ENCODE assay signal across 8 cellular contexts in genomic region chr21:39381009-39381408, GRCh38. TPM values are rescaled to one million over a fixed set of nuclear protein-coding genes. Genes with fewer than 3 reads are reported as not detected.
DNase-seq lines count a peak whose midpoint lies in the region; ATAC-seq and TF ChIP-seq lines count a peak whose summit lies in the region.

No MANE protein-coding gene starts in this region.

- no peak for ATAC-seq in right cardiac atrium

- no peaks in the 10 kb centered on the region for H3K36me3 Mint-ChIP-seq in activated CD4-positive, alpha-beta T cell treated with anti-CD3 and anti-CD28 coated beads, Interleukin-2, amount 10 ng/mL, durations not matched to agents 7 days and 5 days (ENCODE audit: low read depth)

- no peak for TF ChIP-seq POLR2A in spleen (IDR thresholded peaks at IDR 0.05)

- H3K9me3 Mint-ChIP-seq in activated CD4-positive, alpha-beta T cell treated with anti-CD3 and anti-CD28 coated beads, Interleukin-2, amount 10 ng/mL, durations not matched to agents 7 days and 5 days: no peaks in the 10 kb centered on the region

- CTCF ChIA-PET in activated CD4-positive, alpha-beta T cell treated with anti-CD3 and anti-CD28 coated beads, Interleukin-2, amount 10 ng/mL, durations not matched to agents 7 days and 5 days (lab: Charles Lee): interaction anchor here (1.1 kb wide), 1 partner anchor 21 kb away, joined by 4 read pairs; no protein-coding TSS in a partner anchor

- H3K27ac ChIP-seq in right cardiac atrium (ENCODE audit: low read length) (peak overlapping the region; percentile 64), spleen (peak overlapping the region; percentile 71 to 92 (median 89))

- H3K27ac Mint-ChIP-seq in activated CD4-positive, alpha-beta T cell treated with anti-CD3 and anti-CD28 coated beads, Interleukin-2, amount 10 ng/mL, durations not matched to agents 7 days and 5 days: peak overlapping the region; percentile 89

- H3K9me3 ChIP-seq in right cardiac atrium (ENCODE audit: control insufficient read depth, low read length) (no peaks in the 10 kb centered on the region), spleen (no peaks in the 10 kb centered on the region)

- POLR2A ChIA-PET in activated CD4-positive, alpha-beta T cell treated with anti-CD3 and anti-CD28 coated beads, Interleukin-2, amount 10 ng/mL, durations not matched to agents 7 days and 5 days (lab: Charles Lee): interaction anchor here (1.2 kb wide), 1 partner anchor 32 kb away, joined by 5 read pairs; the partner anchor contains the start of gene HMGN1

- peaks cover 2% of the 10 kb centered on the region for H3K4me1 ChIP-seq in right cardiac atrium (ENCODE audit: control insufficient read depth, insufficient read depth, low read length)
- H3K4me1 ChIP-seq in spleen: peaks cover 8 to 44% (median 26%) of the 10 kb centered on the region in 6 donors

- WGBS in right cardiac atrium: 26% methylated on average over 12 of the region's 12 CpGs
- 38 to 46% (median 45%) methylated on average over 11 to 12 of the region's 12 CpGs for WGBS in spleen, 5 donors

- H3K36me3 ChIP-seq in spleen: peaks cover 0 to 7% (median 0%) of the 10 kb centered on the region in 6 donors

- H3K27me3 ChIP-seq in right cardiac atrium (ENCODE audit: control insufficient read depth, insufficient read depth) (no peaks in the 10 kb centered on the region), spleen (replicated peaks in 1 of 7) (no peaks in the 10 kb centered on the region)

- DNase-seq in activated CD4-positive, alpha-beta T cell treated with anti-CD3 and anti-CD28 coated beads, Interleukin-2, amount 10 ng/mL, durations not matched to agents 7 days and 5 days: no peak
- DNase-seq in activated CD4-positive, alpha-beta T cell treated with anti-CD3 and anti-CD28 coated beads, Interleukin-2, amount 50 U/mL, for 1 hour: no peak
- DNase-seq in right cardiac atrium (no peak), spleen (no peak), NOMO-1 treated with DMSO at 0.1 percent for 48 hours (lab: John Stamatoyannopoulos, UW; ENCODE audit: unreplicated experiment) (no peak), HuH-7.5 (ENCODE audit: low spot score) (no peak)
- no peak for DNase-seq in stimulated activated CD4-positive, alpha-beta T cell treated with anti-CD3 and anti-CD28 coated beads, Interleukin-1b, Interleukin-23, amount 100 ng/mL, for 48 hours

- H3K27me3 Mint-ChIP-seq in activated CD4-positive, alpha-beta T cell treated with anti-CD3 and anti-CD28 coated beads, Interleukin-2, amount 10 ng/mL, durations not matched to agents 7 days and 5 days: no peaks in the 10 kb centered on the region

- intact Hi-C loops in right cardiac atrium (cut with DNase I): loop anchor here in 3 of 4 donors (2.0 to 10.0 kb wide), 2 partner anchors 66 kb away; partner anchors contain the start of gene BRWD1 (in 2 of the 3)
- intact Hi-C loops in spleen (cut with DNase I; ENCODE audit: low total_unique reads): loop anchor here (10.0 kb wide), 1 partner anchor 66 kb away; the partner anchor contains the start of gene BRWD1

- TF ChIP-seq CTCF in WI38 (IDR thresholded peaks at IDR 0.05; ENCODE audit: low read depth, low read length) (no peak), spleen (IDR thresholded peaks at IDR 0.05 in 8 of 11, conservative IDR thresholded peaks at IDR 0.05 in 3 of 11) (no peak)

- H3K4me1 Mint-ChIP-seq in activated CD4-positive, alpha-beta T cell treated with anti-CD3 and anti-CD28 coated beads, Interleukin-2, amount 10 ng/mL, durations not matched to agents 7 days and 5 days: peaks cover 35% of the 10 kb centered on the region

- H3K4me3 Mint-ChIP-seq in activated CD4-positive, alpha-beta T cell treated with anti-CD3 and anti-CD28 coated beads, Interleukin-2, amount 10 ng/mL, durations not matched to agents 7 days and 5 days: peak overlapping the region; percentile 93

- H3K4me3 ChIP-seq in WI38 (ENCODE audit: low read depth, low read length) (peak overlapping the region; percentile 76), right cardiac atrium (ENCODE audit: low read length) (peak overlapping the region; percentile 58), spleen (peak overlapping the region; percentile 69 to 88 (median 80))

RNA-seq across cellular contexts. Expression of gene HMGN1, which starts 32.1 kb away (rescaled TPM):
- 100 to 1,000 TPM; 389 to 395 TPM for total RNA-seq in activated CD4-positive, alpha-beta T cell treated with anti-CD3 and anti-CD28 coated beads, Interleukin-2, amount 10 ng/mL, durations not matched to agents 7 days and 5 days
- total RNA-seq in right cardiac atrium: 10 to 100 TPM; 66.5 to 84.6 (median 80.8) TPM
- 50.7 TPM for polyA plus RNA-seq in right cardiac atrium
- total RNA-seq in spleen: 100 to 1,000 TPM; 101 to 193 (median 152) TPM
- 100 to 1,000 TPM; 248 to 276 (median 250) TPM for polyA plus RNA-seq in spleen
